27 cellular contexts compared by ENCODE assay signal in the genomic region with DNA sequence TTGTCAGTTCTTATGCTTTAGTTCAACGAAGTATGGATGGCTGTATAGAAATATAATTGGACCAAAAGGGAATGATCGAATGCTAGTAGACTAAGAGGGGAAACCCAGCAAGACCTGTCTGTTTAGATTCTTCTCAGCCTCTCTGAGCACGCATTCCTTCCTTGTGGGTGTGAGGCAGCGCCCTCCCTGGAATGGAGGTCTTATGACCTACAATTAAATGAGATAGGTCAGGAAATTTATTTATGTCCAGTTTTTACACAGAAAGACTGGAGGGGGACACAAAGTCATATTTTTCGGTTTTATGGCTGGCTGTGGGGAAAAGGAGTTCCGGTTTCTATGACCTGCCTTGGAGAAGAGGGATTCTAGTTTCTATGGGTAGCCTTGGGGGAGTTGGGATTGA.
"Had no signal": no experiment of that assay in that cellular context is flagged by ENCODE, and none has a peak within 500 bp of the region (broad histone marks: within the 10 kb centered on the region; RNA-seq: fewer than 3 reads in every experiment).

No MANE protein-coding gene starts in this region.

- DNase-seq: activated CD4-positive, alpha-beta T cell treated with anti-CD3 and anti-CD28 coated beads for 36 hours; activated CD4-positive, CD25-positive, alpha-beta regulatory T cell; activated CD8-positive, alpha-beta memory T cell treated with anti-CD3 and anti-CD28 coated beads for 24 hours; activated effector memory CD4-positive, alpha-beta T cell treated with Interleukin-2 at 50 U/mL for 16 hours; activated naive CD4-positive, alpha-beta T cell treated with Interleukin-2 at 50 U/mL for 16 hours; anterior cingulate cortex; dorsolateral prefrontal cortex; effector memory CD4-positive, alpha-beta T cell; erythroblast; heart left ventricle; hypothalamus; left lung; lower lobe of right lung; mesenchymal stem cell; natural killer cell; occipital lobe; sigmoid colon; small intestine; stimulated activated CD4-positive, alpha-beta T cell treated with anti-CD3 and anti-CD28 coated beads, Interleukin-4, amount 100 ng/mL, for 24 hours; T-cell; upper lobe of left lung had no signal

- H3K4me1 Mint-ChIP-seq: activated CD4-positive, alpha-beta T cell treated with anti-CD3 and anti-CD28 coated beads for 36 hours; natural killer cell; stimulated activated effector memory CD8-positive, alpha-beta T cell treated with anti-CD3 and anti-CD28 coated beads, Interleukin-12 subunit alpha, Interleukin-12 subunit beta, amount 100 ng/mL, for 72 hours; T-cell had no signal

- H2AFZ ChIP-seq: neural progenitor cell had no signal

- ATAC-seq: activated CD4-positive, alpha-beta T cell treated with anti-CD3 and anti-CD28 coated beads for 36 hours; heart left ventricle; left lung; natural killer cell; stimulated activated effector memory CD8-positive, alpha-beta T cell treated with anti-CD3 and anti-CD28 coated beads, Interleukin-12 subunit alpha, Interleukin-12 subunit beta, amount 100 ng/mL, for 72 hours; T-cell had no signal

- H3K4me3 Mint-ChIP-seq: activated CD4-positive, alpha-beta T cell treated with anti-CD3 and anti-CD28 coated beads for 36 hours; activated naive CD8-positive, alpha-beta T cell; natural killer cell; neural progenitor cell; stimulated activated effector memory CD8-positive, alpha-beta T cell treated with anti-CD3 and anti-CD28 coated beads, Interleukin-12 subunit alpha, Interleukin-12 subunit beta, amount 100 ng/mL, for 72 hours; stimulated activated naive CD8-positive, alpha-beta T cell treated with anti-CD3 and anti-CD28 coated beads, Interleukin-15, Interleukin-2, amounts not matched to agents 100 ng/mL and 50 ng/mL, for 24 hours; T-cell had no signal

- H3K9me3 Mint-ChIP-seq: stimulated activated effector memory CD8-positive, alpha-beta T cell treated with anti-CD3 and anti-CD28 coated beads, Interleukin-12 subunit alpha, Interleukin-12 subunit beta, amount 100 ng/mL, for 72 hours; stimulated activated naive CD8-positive, alpha-beta T cell treated with anti-CD3 and anti-CD28 coated beads, Interleukin-15, Interleukin-2, amounts not matched to agents 100 ng/mL and 50 ng/mL, for 24 hours had no signal

- H3K27ac ChIP-seq: dorsolateral prefrontal cortex, heart left ventricle, left lung, lower lobe of right lung, neural progenitor cell, sigmoid colon, thoracic aorta, upper lobe of left lung, vagina had no signal

- H3K36me3 Mint-ChIP-seq: activated naive CD8-positive, alpha-beta T cell; natural killer cell; neural progenitor cell; stimulated activated effector memory CD8-positive, alpha-beta T cell treated with anti-CD3 and anti-CD28 coated beads, Interleukin-12 subunit alpha, Interleukin-12 subunit beta, amount 100 ng/mL, for 72 hours; T-cell had no signal

- H3K36me3 ChIP-seq: heart left ventricle, left lung, lower lobe of right lung, neural progenitor cell, sigmoid colon, thoracic aorta, upper lobe of left lung, vagina had no signal

- H3K4me2 ChIP-seq: neural progenitor cell had no signal

- H3K9ac ChIP-seq: neural progenitor cell had no signal

- H3K27ac Mint-ChIP-seq: activated CD4-positive, alpha-beta T cell treated with anti-CD3 and anti-CD28 coated beads for 36 hours; activated naive CD8-positive, alpha-beta T cell; natural killer cell; neural progenitor cell; stimulated activated effector memory CD8-positive, alpha-beta T cell treated with anti-CD3 and anti-CD28 coated beads, Interleukin-12 subunit alpha, Interleukin-12 subunit beta, amount 100 ng/mL, for 72 hours; stimulated activated naive CD8-positive, alpha-beta T cell treated with anti-CD3 and anti-CD28 coated beads, Interleukin-15, Interleukin-2, amounts not matched to agents 100 ng/mL and 50 ng/mL, for 24 hours; T-cell had no signal

- H3K27me3 Mint-ChIP-seq: stimulated activated naive CD8-positive, alpha-beta T cell treated with anti-CD3 and anti-CD28 coated beads, Interleukin-15, Interleukin-2, amounts not matched to agents 100 ng/mL and 50 ng/mL, for 24 hours had no signal

- H3K4me3 ChIP-seq: dorsolateral prefrontal cortex, heart left ventricle, left lung, lower lobe of right lung, neural progenitor cell, sigmoid colon, thoracic aorta, upper lobe of left lung, vagina had no signal

- H3K27me3 ChIP-seq: dorsolateral prefrontal cortex, heart left ventricle, left lung, neural progenitor cell, sigmoid colon, upper lobe of left lung, vagina had no signal

- H3K4me1 ChIP-seq: left lung, lower lobe of right lung, sigmoid colon, upper lobe of left lung, vagina had no signal

- H3K9me3 ChIP-seq: left lung, lower lobe of right lung, sigmoid colon, thoracic aorta, upper lobe of left lung, vagina had no signal
